In genomic region chr1:219347843-219348475, GRCh38 we compare ENCODE assay signal across 15 cellular contexts.
DNase-seq lines count a peak whose midpoint lies in the region; ATAC-seq and TF ChIP-seq lines count a peak whose summit lies in the region.
"Had no signal": no experiment of that assay in that cellular context is flagged by ENCODE, and none has a peak within 500 bp of the region (broad histone marks: within the 10 kb centered on the region; RNA-seq: fewer than 3 reads in every experiment).

No MANE protein-coding gene starts in this region.

- H3K14ac ChIP-seq in mesenchymal stem cell (ENCODE audit: low read length in 2 of 2), result no peak overlapping the region

- H3K27me3 ChIP-seq in mesenchymal stem cell (ENCODE audit: control insufficient read depth in 1 of 2, insufficient read depth in 1 of 2, low read length in 2 of 2), result no peaks in the 10 kb centered on the region
- no peaks in the 10 kb centered on the region for H3K27me3 ChIP-seq in testis
- H3K27me3 ChIP-seq: brain microvascular endothelial cell, neutrophil had no signal

- H3K9me3 Mint-ChIP-seq in stimulated activated naive B cell treated with anti-CD40 and anti-IgM and Interleukin-4, amounts not matched to agents 10 μg/mL and 1 μg/mL and 100 μg/mL, for 72 hours, result peaks cover 24 to 27% of the 10 kb centered on the region in 2 donors

- 85% methylated on average over 5 of the region's 5 CpGs for WGBS in mesenchymal stem cell
- 40 to 62% methylated on average over 5 of the region's 5 CpGs for WGBS in testis, 2 donors

- no peak overlapping the region for H4K8ac ChIP-seq in mesenchymal stem cell (ENCODE audit: low read length)

- no peak overlapping the region for H3K27ac Mint-ChIP-seq in stimulated activated naive B cell treated with anti-CD40 and anti-IgM and Interleukin-4, amounts not matched to agents 10 μg/mL and 1 μg/mL and 100 μg/mL, for 72 hours
- H3K27ac Mint-ChIP-seq: activated naive CD4-positive, alpha-beta T cell treated with anti-CD3 and anti-CD28 coated beads, Interleukin-2, amount 10 ng/mL, durations not matched to agents 7 days and 5 days had no signal

- no peak overlapping the region for H4K91ac ChIP-seq in mesenchymal stem cell (ENCODE audit: low read length)

- no peak overlapping the region for H2BK15ac ChIP-seq in mesenchymal stem cell (ENCODE audit: low read depth, poor library complexity, severe bottlenecking)

- H3K18ac ChIP-seq in mesenchymal stem cell (ENCODE audit: low read depth in 1 of 2, low read length in 2 of 2), result no peak overlapping the region

- H3K36me3 ChIP-seq in mesenchymal stem cell (ENCODE audit: control insufficient read depth in 1 of 2, insufficient read depth in 2 of 2, low read depth in 1 of 2, low read length in 2 of 2) (no peaks in the 10 kb centered on the region), testis (ENCODE audit: low read depth, missing control alignments) (no peaks in the 10 kb centered on the region)
- H3K36me3 ChIP-seq: brain microvascular endothelial cell, neutrophil had no signal

- peak; percentile 85 for ATAC-seq in Right ventricle myocardium inferior
- ATAC-seq in stimulated activated naive B cell treated with anti-CD40 and anti-IgM and Interleukin-4, amounts not matched to agents 10 μg/mL and 1 μg/mL and 100 μg/mL, for 72 hours (replicated peaks), result no peak
- ATAC-seq: HCT116 had no signal

- DNase-seq in SHP77 (lab: John Stamatoyannopoulos, UW) (peak; percentile 67 to 73), Right ventricle myocardium inferior (ENCODE audit: missing footprints) (peak; percentile 69), mesenchymal stem cell (no peak), testis (peak; percentile 14), dermis blood vessel endothelial cell (no peak), inferior parietal cortex (ENCODE audit: extremely low spot score) (no peak)
- no peak for DNase-seq in stimulated activated naive B cell treated with anti-CD40 and anti-IgM and Interleukin-4, amounts not matched to agents 10 μg/mL and 1 μg/mL and 100 μg/mL, for 72 hours
- DNase-seq: activated naive CD4-positive, alpha-beta T cell treated with anti-CD3 and anti-CD28 coated beads, Interleukin-2, amount 10 ng/mL, durations not matched to agents 7 days and 5 days; brain microvascular endothelial cell; mesendoderm; NCI-H2171; stimulated activated naive CD4-positive, alpha-beta T cell treated with Interleukin-2 at 50 U/mL for 16 hours; T-helper 9 cell had no signal

- H3K9me3 ChIP-seq in mesenchymal stem cell (ENCODE audit: control insufficient read depth, low read length) (peaks cover 13% of the 10 kb centered on the region), testis (no peaks in the 10 kb centered on the region)
- H3K9me3 ChIP-seq: neutrophil had no signal

- no peaks in the 10 kb centered on the region for H3K27me3 Mint-ChIP-seq in stimulated activated naive B cell treated with anti-CD40 and anti-IgM and Interleukin-4, amounts not matched to agents 10 μg/mL and 1 μg/mL and 100 μg/mL, for 72 hours
- H3K27me3 Mint-ChIP-seq: activated naive CD4-positive, alpha-beta T cell treated with anti-CD3 and anti-CD28 coated beads, Interleukin-2, amount 10 ng/mL, durations not matched to agents 7 days and 5 days had no signal

- peaks cover 9 to 13% of the 10 kb centered on the region in 2 donors for H3K36me3 Mint-ChIP-seq in stimulated activated naive B cell treated with anti-CD40 and anti-IgM and Interleukin-4, amounts not matched to agents 10 μg/mL and 1 μg/mL and 100 μg/mL, for 72 hours
- H3K36me3 Mint-ChIP-seq: activated naive CD4-positive, alpha-beta T cell treated with anti-CD3 and anti-CD28 coated beads, Interleukin-2, amount 10 ng/mL, durations not matched to agents 7 days and 5 days had no signal

- TF ChIP-seq POLR2A in testis (IDR thresholded peaks at IDR 0.05), result no peak

- intact Hi-C loops in Right ventricle myocardium inferior (cut with DNase I), result no loop called here
- intact Hi-C loops in testis (cut with DNase I; ENCODE audit: low total_unique reads), result no loop called here

- no peak overlapping the region for H2AFZ ChIP-seq in mesenchymal stem cell (ENCODE audit: low read depth, low read length)

- no peak overlapping the region for H3K4me2 ChIP-seq in mesenchymal stem cell (ENCODE audit: low read length, poor library complexity, severe bottlenecking)

- TF ChIP-seq CTCF in testis (IDR thresholded peaks at IDR 0.05), result no peak

- H3K79me1 ChIP-seq in mesenchymal stem cell (replicated peaks; ENCODE audit: low read length, poor library complexity, severe bottlenecking), result no peaks in the 10 kb centered on the region

- H3K4me3 ChIP-seq in mesenchymal stem cell (ENCODE audit: insufficient read depth in 1 of 2, low read depth in 1 of 2, low read length in 2 of 2), result no peak overlapping the region
- H3K4me3 ChIP-seq in testis, result no peak overlapping the region

- no peak overlapping the region for H2BK120ac ChIP-seq in mesenchymal stem cell (ENCODE audit: low read depth, low read length)

- H2BK5ac ChIP-seq in mesenchymal stem cell (ENCODE audit: low read depth, low read length, poor library complexity, severe bottlenecking), result no peak overlapping the region

- H2AK5ac ChIP-seq in mesenchymal stem cell (ENCODE audit: low read length, severe bottlenecking), result no peak overlapping the region

- H3K23ac ChIP-seq in mesenchymal stem cell (ENCODE audit: low read length in 2 of 2), result no peak overlapping the region

- H2BK12ac ChIP-seq in mesenchymal stem cell (ENCODE audit: low read length in 2 of 2), result no peak overlapping the region

- no peak overlapping the region for H3K4me3 Mint-ChIP-seq in stimulated activated naive B cell treated with anti-CD40 and anti-IgM and Interleukin-4, amounts not matched to agents 10 μg/mL and 1 μg/mL and 100 μg/mL, for 72 hours
- H3K4me3 Mint-ChIP-seq: activated naive CD4-positive, alpha-beta T cell treated with anti-CD3 and anti-CD28 coated beads, Interleukin-2, amount 10 ng/mL, durations not matched to agents 7 days and 5 days had no signal

- H3K27ac ChIP-seq in mesenchymal stem cell (ENCODE audit: low read length, poor library complexity, severe bottlenecking) (no peak overlapping the region), testis (no peak overlapping the region)
- H3K27ac ChIP-seq: brain microvascular endothelial cell, neutrophil had no signal

- H3K9ac ChIP-seq in mesenchymal stem cell (ENCODE audit: low read length), result peak overlapping the region; percentile 31

- H3K4ac ChIP-seq in mesenchymal stem cell (ENCODE audit: low read depth in 1 of 2, low read length in 2 of 2), result no peak overlapping the region

- no peaks in the 10 kb centered on the region for H3K4me1 Mint-ChIP-seq in stimulated activated naive B cell treated with anti-CD40 and anti-IgM and Interleukin-4, amounts not matched to agents 10 μg/mL and 1 μg/mL and 100 μg/mL, for 72 hours
- H3K4me1 Mint-ChIP-seq: activated naive CD4-positive, alpha-beta T cell treated with anti-CD3 and anti-CD28 coated beads, Interleukin-2, amount 10 ng/mL, durations not matched to agents 7 days and 5 days had no signal

- no peaks in the 10 kb centered on the region for H3K4me1 ChIP-seq in mesenchymal stem cell (ENCODE audit: control insufficient read depth, insufficient read depth, low read depth, low read length)
- H3K4me1 ChIP-seq in testis, result no peaks in the 10 kb centered on the region

Comparison
In these comparisons a context has a peak if more than half of its experiments do, and no peak if none do; other contexts are left out.
1. DNase-seq: peak in SHP77 (2 of 2), Right ventricle myocardium inferior (single experiment) and testis (single experiment); none in mesenchymal stem cell (single experiment), dermis blood vessel endothelial cell (single experiment), stimulated activated naive B cell treated with anti-CD40 and anti-IgM and Interleukin-4, amounts not matched to agents 10 μg/mL and 1 μg/mL and 100 μg/mL, for 72 hours (single experiment) and inferior parietal cortex (single experiment).